In genomic region chr7:158270106-158270775, GRCh38 we compare ENCODE assay signal across 10 cellular contexts.
"Had no signal": no experiment of that assay in that cellular context is flagged by ENCODE, and none has a peak within 500 bp of the region (broad histone marks: within the 10 kb centered on the region; RNA-seq: fewer than 3 reads in every experiment).

No MANE protein-coding gene starts in this region.

- H3K9me3 ChIP-seq: gastrocnemius medialis had no signal

- ATAC-seq: gastrocnemius medialis; naive thymus-derived CD8-positive, alpha-beta T cell had no signal

- H3K4me1 ChIP-seq: gastrocnemius medialis, tibial artery had no signal

- H3K27ac ChIP-seq: coronary artery, gastrocnemius medialis, hepatocyte, tibial artery had no signal

- DNase-seq: activated naive CD4-positive, alpha-beta T cell treated with Interleukin-2 at 50 U/mL for 16 hours; caudate nucleus; effector CD4-positive, alpha-beta T cell; gastrocnemius medialis; naive thymus-derived CD8-positive, alpha-beta T cell; stimulated activated CD4-positive, alpha-beta T cell treated with anti-CD3 and anti-CD28 coated beads, Interleukin-4, amount 100 ng/mL, for 4 hours had no signal

- H3K4me3 ChIP-seq: coronary artery, gastrocnemius medialis, hepatocyte, lung, tibial artery had no signal

- H3K27me3 ChIP-seq: gastrocnemius medialis, hepatocyte had no signal

- H3K36me3 ChIP-seq: gastrocnemius medialis, tibial artery had no signal
